Comparison of ENCODE assay signal across 21 cellular contexts in genomic region chr6:164861964-164862363, GRCh38.
A peak's percentile ranks its signal among the peaks of the same experiment; 100 is the strongest.
DNase-seq lines count a peak whose midpoint lies in the region; ATAC-seq, FAIRE-seq and TF ChIP-seq lines count a peak whose summit lies in the region.
"Had no signal": no experiment of that assay in that cellular context is flagged by ENCODE, and none has a peak within 500 bp of the region (broad histone marks: within the 10 kb centered on the region; RNA-seq: fewer than 3 reads in every experiment).

No MANE protein-coding gene starts in this region.

- no peaks in the 10 kb centered on the region for H3K23me2 ChIP-seq in H1 (ENCODE audit: low read depth, low read length)

- H2BK12ac ChIP-seq in H1 (ENCODE audit: low read depth, low read length): no peak overlapping the region
- no peak overlapping the region for H2BK12ac ChIP-seq in neuronal stem cell (ENCODE audit: low read length)

- no peak overlapping the region for H3K27ac ChIP-seq in GM23338 (ENCODE audit: low read depth)
- no peak overlapping the region for H3K27ac ChIP-seq in H1 (ENCODE audit: low read depth, low read length)
- H3K27ac ChIP-seq in neuronal stem cell (replicated peaks; ENCODE audit: low read length): no peak overlapping the region
- H3K27ac ChIP-seq: 22Rv1; A549; BLaER1 treated with 17β-estradiol and CSF1 and Interleukin-3, amounts not matched to agents 10 nM and 100 nM; C4-2B had no signal

- no peak overlapping the region for H2BK15ac ChIP-seq in H1 (ENCODE audit: low read length)
- H2BK15ac ChIP-seq in neuronal stem cell (ENCODE audit: low read length): no peak overlapping the region

- 97% methylated on average over 4 of the region's 4 CpGs; no CpG with 5 or more reads in 1 of the 2 experiments for WGBS in H1 (ENCODE audit: extremely low coverage in 1 of 2, insufficient coverage in 1 of 2, insufficient read length in 1 of 2, insufficient replicate concordance in 2 of 2, low coverage in 1 of 2, low lambda C conversion rate in 2 of 2, missing lambda C conversion rate in 1 of 2), 2 experiments
- WGBS in neuronal stem cell (ENCODE audit: extremely low coverage in 2 of 2, insufficient read length in 2 of 2, insufficient replicate concordance in 1 of 2), 2 donors: no CpG with 5 or more reads among the region's 4 CpGs

- H4K5ac ChIP-seq in H1 (ENCODE audit: insufficient read length, low read depth, low read length): no peak overlapping the region

- CTCF ChIA-PET in H1 (lab: Charles Lee; ENCODE audit: partially characterized antibody): no interaction called here

- H3K27me3 Mint-ChIP-seq in GM23338 (ENCODE audit: insufficient read depth, low read depth, poor library complexity): peaks cover 2% of the 10 kb centered on the region
- H3K27me3 Mint-ChIP-seq: B cell; CD4-positive, alpha-beta T cell had no signal

- no peaks in the 10 kb centered on the region for H3K36me3 ChIP-seq in GM23338 (ENCODE audit: insufficient read depth)
- no peaks in the 10 kb centered on the region for H3K36me3 ChIP-seq in H1 (ENCODE audit: control insufficient read depth in 2 of 4, insufficient read depth in 4 of 4, low read length in 3 of 4)
- no peaks in the 10 kb centered on the region for H3K36me3 ChIP-seq in neuronal stem cell (replicated peaks in 1 of 2; ENCODE audit: control insufficient read depth in 2 of 2, insufficient read depth in 2 of 2, low read length in 2 of 2)
- H3K36me3 ChIP-seq: BLaER1 treated with 17β-estradiol and CSF1 and Interleukin-3, amounts not matched to agents 10 nM and 100 nM had no signal

- no peak overlapping the region for H3K4me3 Mint-ChIP-seq in GM23338
- H3K4me3 Mint-ChIP-seq: B cell; CD4-positive, alpha-beta T cell; CD8-positive, alpha-beta T cell had no signal

- no peak overlapping the region for H3K18ac ChIP-seq in H1 (ENCODE audit: extremely low read depth, low read length)
- no peak overlapping the region for H3K18ac ChIP-seq in neuronal stem cell (ENCODE audit: low read length)

- no peaks in the 10 kb centered on the region for H3K27me3 ChIP-seq in GM23338 (ENCODE audit: insufficient read depth)
- no peaks in the 10 kb centered on the region for H3K27me3 ChIP-seq in H1 (replicated peaks in 1 of 4; ENCODE audit: control insufficient read depth in 3 of 4, extremely low read depth in 1 of 4, insufficient read depth in 3 of 4, low read length in 3 of 4)
- H3K27me3 ChIP-seq in neuronal stem cell (ENCODE audit: control insufficient read depth in 3 of 3, insufficient read depth in 3 of 3, low read depth in 1 of 3, low read length in 3 of 3): no peaks in the 10 kb centered on the region
- H3K27me3 ChIP-seq: BLaER1 treated with 17β-estradiol and CSF1 and Interleukin-3, amounts not matched to agents 10 nM and 100 nM had no signal

- H3K4ac ChIP-seq in H1 (replicated peaks; ENCODE audit: insufficient read length, low read depth, low read length): no peak overlapping the region
- H3K4ac ChIP-seq in neuronal stem cell (ENCODE audit: low read length): no peak overlapping the region

- H3K79me1 ChIP-seq in H1 (ENCODE audit: low read depth, low read length) (no peaks in the 10 kb centered on the region), neuronal stem cell (ENCODE audit: low read depth, low read length) (peaks cover 1% of the 10 kb centered on the region)

- no peak overlapping the region for H2BK20ac ChIP-seq in H1 (ENCODE audit: low read length)

- ATAC-seq in GM23338 (no peak), HG02678 (IDR thresholded peaks at IDR 0.05; ENCODE audit: unreplicated experiment) (no peak), HG02981 (IDR thresholded peaks at IDR 0.05; ENCODE audit: unreplicated experiment) (no peak)
- ATAC-seq: A549; CD8-positive, alpha-beta T cell had no signal

- no peak overlapping the region for H2BK5ac ChIP-seq in H1 (ENCODE audit: low read depth, low read length)
- no peak overlapping the region for H2BK5ac ChIP-seq in neuronal stem cell (ENCODE audit: low read length)

- H2BK120ac ChIP-seq in H1 (replicated peaks; ENCODE audit: low read depth, low read length): no peak overlapping the region
- H2BK120ac ChIP-seq in neuronal stem cell (ENCODE audit: low read depth, low read length): no peak overlapping the region

- no peak for TF ChIP-seq RAD21 in H1 (IDR thresholded peaks at IDR 0.05 in 1 of 2, conservative IDR thresholded peaks at IDR 0.05 in 1 of 2; ENCODE audit: low read depth in 2 of 2, low read length in 2 of 2)

- peak overlapping the region; percentile 75; the same call in 1 of the 2 replicates for H2AFZ ChIP-seq in GM23338
- H2AFZ ChIP-seq in H1 (ENCODE audit: low read length): peak overlapping the region; percentile 76; the same call in 1 of the 2 replicates
- H2AFZ ChIP-seq in neuronal stem cell (ENCODE audit: low read length): peak overlapping the region; percentile 56

- no peaks in the 10 kb centered on the region; the same call in 2 of the 3 replicates for H3K9me3 Mint-ChIP-seq in GM23338

- H3K14ac ChIP-seq in H1 (ENCODE audit: insufficient read length) (no peak overlapping the region), neuronal stem cell (ENCODE audit: low read length) (no peak overlapping the region)

- H4K8ac ChIP-seq in H1 (ENCODE audit: extremely low read depth, insufficient read depth, low read length) (no peak overlapping the region), neuronal stem cell (ENCODE audit: low read depth, low read length) (no peak overlapping the region)

- H3K36me3 Mint-ChIP-seq in GM23338 (ENCODE audit: low read depth): no peaks in the 10 kb centered on the region
- H3K36me3 Mint-ChIP-seq: CD8-positive, alpha-beta T cell had no signal

- H3K4me1 ChIP-seq in GM23338 (ENCODE audit: insufficient read depth): no peaks in the 10 kb centered on the region
- H3K4me1 ChIP-seq in H1 (replicated peaks in 1 of 4; ENCODE audit: control insufficient read depth in 3 of 4, insufficient read depth in 4 of 4, low read length in 3 of 4): no peaks in the 10 kb centered on the region
- H3K4me1 ChIP-seq in neuronal stem cell (ENCODE audit: control insufficient read depth in 2 of 2, insufficient read depth in 1 of 2, low read depth in 1 of 2, low read length in 2 of 2): peaks cover 0 to 3% of the 10 kb centered on the region in 2 donors
- H3K4me1 ChIP-seq: A549; BLaER1 treated with 17β-estradiol and CSF1 and Interleukin-3, amounts not matched to agents 10 nM and 100 nM; Caco-2 had no signal

- no peak overlapping the region for H3K4me2 ChIP-seq in GM23338
- H3K4me2 ChIP-seq in H1 (ENCODE audit: insufficient read depth in 1 of 2, low read depth in 2 of 2, low read length in 2 of 2): no peak overlapping the region
- no peak overlapping the region for H3K4me2 ChIP-seq in neuronal stem cell (ENCODE audit: insufficient read depth, low read length, poor library complexity, severe bottlenecking)
- H3K4me2 ChIP-seq: A549; BLaER1 treated with 17β-estradiol and CSF1 and Interleukin-3, amounts not matched to agents 10 nM and 100 nM had no signal

- no peak for DNase-seq in GM23338 (ENCODE audit: low spot score)
- no peak for DNase-seq in H1 (ENCODE audit: low read depth in 1 of 2, low spot score in 2 of 2)
- no peak for DNase-seq in neuronal stem cell (ENCODE audit: low spot score)
- DNase-seq: AML-193; Caco-2; Calu3; CD4-positive, alpha-beta T cell; CD8-positive, alpha-beta T cell; DMS79 treated with DMSO at 0.1 percent for 48 hours; GF-D8 had no signal

- no peak for FAIRE-seq in H1 (lab: Jason Lieb, UNC)
- FAIRE-seq: A549, D721Med, G401.6, GM12891, GM19239 had no signal

- no peak for TF ChIP-seq CTCF in GM23338 (conservative IDR thresholded peaks at IDR 0.05; ENCODE audit: low read depth in 2 of 2)
- no peak for TF ChIP-seq CTCF in H1 (IDR thresholded peaks at IDR 0.05; ENCODE audit: control extremely low read depth in 1 of 3, insufficient read depth in 1 of 3, low read depth in 1 of 3, low read length in 3 of 3)

- H3K9me3 ChIP-seq in H1 (ENCODE audit: insufficient read depth in 2 of 2, low read depth in 1 of 2, low read length in 1 of 2): no peaks in the 10 kb centered on the region
- no peaks in the 10 kb centered on the region for H3K9me3 ChIP-seq in neuronal stem cell (replicated peaks in 1 of 2; ENCODE audit: control insufficient read depth in 2 of 2, insufficient read depth in 1 of 2, low read depth in 1 of 2, low read length in 2 of 2)
- H3K9me3 ChIP-seq: A549; BLaER1 treated with 17β-estradiol and CSF1 and Interleukin-3, amounts not matched to agents 10 nM and 100 nM; Caco-2 had no signal

- H4K91ac ChIP-seq in H1 (replicated peaks; ENCODE audit: insufficient read length, low read length) (no peak overlapping the region), neuronal stem cell (ENCODE audit: low read depth, low read length, poor library complexity) (no peak overlapping the region)

- H2AK5ac ChIP-seq in H1 (ENCODE audit: low read depth, low read length) (no peak overlapping the region), neuronal stem cell (ENCODE audit: low read depth, low read length) (no peak overlapping the region)

- H3K9ac ChIP-seq in H1 (replicated peaks in 1 of 4; ENCODE audit: extremely low read depth in 1 of 4, low read depth in 3 of 4, low read length in 3 of 4): no peak overlapping the region
- H3K9ac ChIP-seq in neuronal stem cell (ENCODE audit: low read depth, low read length, poor library complexity): no peak overlapping the region
- H3K9ac ChIP-seq: BLaER1 treated with 17β-estradiol and CSF1 and Interleukin-3, amounts not matched to agents 10 nM and 100 nM had no signal

- no peak for TF ChIP-seq POLR2A in H1 (IDR thresholded peaks at IDR 0.05; ENCODE audit: control extremely low read depth in 1 of 2, low read depth in 2 of 2, low read length in 2 of 2)

- no peak overlapping the region for H3K56ac ChIP-seq in H1 (replicated peaks; ENCODE audit: insufficient read length, low read depth, low read length)

- no peaks in the 10 kb centered on the region for H3K4me1 Mint-ChIP-seq in GM23338
- H3K4me1 Mint-ChIP-seq: B cell had no signal

- no peaks in the 10 kb centered on the region for H3F3A ChIP-seq in GM23338 (replicated peaks; ENCODE audit: low read depth)

- no peaks in the 10 kb centered on the region for H3K9me2 ChIP-seq in GM23338 (ENCODE audit: insufficient read depth)

- H3K4me3 ChIP-seq in GM23338: no peak overlapping the region
- H3K4me3 ChIP-seq in H1 (ENCODE audit: extremely low read depth in 1 of 4, insufficient read depth in 2 of 4, low read depth in 3 of 4, low read length in 4 of 4): no peak overlapping the region
- H3K4me3 ChIP-seq in neuronal stem cell (ENCODE audit: low read length in 2 of 2): no peak overlapping the region
- H3K4me3 ChIP-seq: A549; BLaER1 treated with 17β-estradiol and CSF1 and Interleukin-3, amounts not matched to agents 10 nM and 100 nM had no signal

- POLR2A ChIA-PET in H1 (lab: Charles Lee; ENCODE audit: partially characterized antibody): no interaction called here

- no peak for TF ChIP-seq EP300 in H1 (IDR thresholded peaks at IDR 0.05; ENCODE audit: borderline replicate concordance in 1 of 2, low read depth in 2 of 2, low read length in 2 of 2)

- H3K79me2 ChIP-seq in GM23338 (replicated peaks; ENCODE audit: insufficient read depth) (no peaks in the 10 kb centered on the region), H1 (ENCODE audit: control insufficient read depth in 1 of 2, insufficient read depth in 2 of 2, low read length in 2 of 2) (no peaks in the 10 kb centered on the region)

- no peak overlapping the region for H3K23ac ChIP-seq in H1 (ENCODE audit: insufficient read length)
- no peak overlapping the region for H3K23ac ChIP-seq in neuronal stem cell (ENCODE audit: low read depth, low read length, poor library complexity)

- H4K20me1 ChIP-seq in GM23338 (replicated peaks; ENCODE audit: insufficient read depth) (no peaks in the 10 kb centered on the region), H1 (replicated peaks in 1 of 2; ENCODE audit: control insufficient read depth in 1 of 2, insufficient read depth in 2 of 2, low read length in 2 of 2) (no peaks in the 10 kb centered on the region)
- H4K20me1 ChIP-seq: BLaER1 treated with 17β-estradiol and CSF1 and Interleukin-3, amounts not matched to agents 10 nM and 100 nM had no signal

- H3K27ac Mint-ChIP-seq in GM23338: no peak overlapping the region
- H3K27ac Mint-ChIP-seq: B cell; CD4-positive, alpha-beta T cell; CD8-positive, alpha-beta T cell had no signal
